Comparison of ENCODE assay signal across 9 cellular contexts in genomic region chr17:17613708-17614114, GRCh38. TPM values are rescaled to one million over a fixed set of nuclear protein-coding genes. Genes with fewer than 3 reads are reported as not detected.
DNase-seq lines count a peak whose midpoint lies in the region; ATAC-seq and TF ChIP-seq lines count a peak whose summit lies in the region.
"Had no signal": no experiment of that assay in that cellular context is flagged by ENCODE, and none has a peak within 500 bp of the region (broad histone marks: within the 10 kb centered on the region; RNA-seq: fewer than 3 reads in every experiment).

No MANE protein-coding gene starts in this region.

- H3K9me3 ChIP-seq in heart right ventricle: no peaks in the 10 kb centered on the region

- no peaks in the 10 kb centered on the region for H3K36me3 ChIP-seq in heart right ventricle
- H3K36me3 ChIP-seq: BLaER1 treated with 17β-estradiol and CSF1 and Interleukin-3, amounts not matched to agents 10 nM and 100 nM had no signal

- peak; percentile 43 for TF ChIP-seq RAD21 in Ishikawa (IDR thresholded peaks at IDR 0.05; ENCODE audit: low read depth)

- no peak overlapping the region for H3K4me3 ChIP-seq in heart right ventricle
- H3K4me3 ChIP-seq: BLaER1 treated with 17β-estradiol and CSF1 and Interleukin-3, amounts not matched to agents 10 nM and 100 nM had no signal

- H3K27ac ChIP-seq in heart right ventricle: no peak overlapping the region
- H3K27ac ChIP-seq: BLaER1 treated with 17β-estradiol and CSF1 and Interleukin-3, amounts not matched to agents 10 nM and 100 nM had no signal

- ATAC-seq in heart right ventricle: peak; percentile 71 to 93 (median 88)

- TF ChIP-seq CTCF in heart right ventricle (IDR thresholded peaks at IDR 0.05): peak; percentile 35 to 76 (median 71)

- peak; percentile 11 to 42 for DNase-seq in NCI-H187 (lab: John Stamatoyannopoulos, UW)
- DNase-seq in NCI-H187 treated with DMSO at 0.1 percent for 48 hours (lab: John Stamatoyannopoulos, UW): no peak
- peak; percentile 62 for DNase-seq in RPMI7951 (ENCODE audit: low read depth)
- DNase-seq in activated naive CD8-positive, alpha-beta T cell treated with anti-CD3 and anti-CD28 coated beads, Interleukin-2, amount 50 U/mL, for 16 hours (ENCODE audit: low read depth, low spot score): peak; percentile 14
- peak in 1 of 2 donors; percentile 65 for DNase-seq in heart right ventricle
- DNase-seq in renal cortical epithelial cell (ENCODE audit: low read depth): peak; percentile 74
- DNase-seq in COR-L47 (lab: John Stamatoyannopoulos, UW): no peak

- WGBS in heart right ventricle, 2 donors: 0 to 4% methylated on average over 3 of the region's 3 CpGs

- no peak for TF ChIP-seq EP300 in Ishikawa (IDR thresholded peaks at IDR 0.05; ENCODE audit: borderline replicate concordance)

- peaks cover 0 to 15% (median 5%) of the 10 kb centered on the region in 9 donors for H3K4me1 ChIP-seq in heart right ventricle

- no peaks in the 10 kb centered on the region for H3K27me3 ChIP-seq in heart right ventricle
- H3K27me3 ChIP-seq: BLaER1 treated with 17β-estradiol and CSF1 and Interleukin-3, amounts not matched to agents 10 nM and 100 nM had no signal

- intact Hi-C loops in heart right ventricle (cut with DNase I): loop anchor here in 4 of 10 donors (10.0 kb wide), 2 partner anchors 119 to 259 kb away; partner anchors contain the start of gene RASD1 (in 2 of the 4)

TF ChIP-seq in Ishikawa, 13 proteins besides CTCF, POLR2A, EP300 and RAD21:
- no peak for TF ChIP-seq ZBTB7A (IDR thresholded peaks at IDR 0.05; ENCODE audit: low read depth)
- TF ChIP-seq REST (IDR thresholded peaks at IDR 0.05; ENCODE audit: low read depth): no peak
- TF ChIP-seq TCF12 (IDR thresholded peaks at IDR 0.05; ENCODE audit: low read depth): no peak
- no peak for TF ChIP-seq TAF1 (IDR thresholded peaks at IDR 0.05; ENCODE audit: low read depth)
- no peak for TF ChIP-seq CEBPB (IDR thresholded peaks at IDR 0.05)

RNA-seq across cellular contexts. Expression of gene PEMT, which starts 22.2 kb away (rescaled TPM):
- 30.9 and 41.3 TPM in 2 replicates for total RNA-seq in RPMI7951 (2014; rRNA removed; shearing (Covaris generic))
- total RNA-seq in heart right ventricle: 10 to 100 TPM; 13.5 to 26.7 (median 21.1) TPM
- polyA plus RNA-seq in heart right ventricle: 10 to 100 TPM; 50.8 to 55.2 TPM
- 36.0 and 36.6 TPM in 2 replicates for total RNA-seq in renal cortical epithelial cell

Comparison
In these comparisons a context has a peak if more than half of its experiments do, and no peak if none do; other contexts are left out.
1. DNase-seq: peak in NCI-H187 (2 of 2), RPMI7951 (single experiment), activated naive CD8-positive, alpha-beta T cell treated with anti-CD3 and anti-CD28 coated beads, Interleukin-2, amount 50 U/mL, for 16 hours (single experiment) and renal cortical epithelial cell (single experiment); none in NCI-H187 treated with DMSO at 0.1 percent for 48 hours (single experiment) and COR-L47 (single experiment).